Comparison of ENCODE assay signal across 1 cellular context in the genomic region with DNA sequence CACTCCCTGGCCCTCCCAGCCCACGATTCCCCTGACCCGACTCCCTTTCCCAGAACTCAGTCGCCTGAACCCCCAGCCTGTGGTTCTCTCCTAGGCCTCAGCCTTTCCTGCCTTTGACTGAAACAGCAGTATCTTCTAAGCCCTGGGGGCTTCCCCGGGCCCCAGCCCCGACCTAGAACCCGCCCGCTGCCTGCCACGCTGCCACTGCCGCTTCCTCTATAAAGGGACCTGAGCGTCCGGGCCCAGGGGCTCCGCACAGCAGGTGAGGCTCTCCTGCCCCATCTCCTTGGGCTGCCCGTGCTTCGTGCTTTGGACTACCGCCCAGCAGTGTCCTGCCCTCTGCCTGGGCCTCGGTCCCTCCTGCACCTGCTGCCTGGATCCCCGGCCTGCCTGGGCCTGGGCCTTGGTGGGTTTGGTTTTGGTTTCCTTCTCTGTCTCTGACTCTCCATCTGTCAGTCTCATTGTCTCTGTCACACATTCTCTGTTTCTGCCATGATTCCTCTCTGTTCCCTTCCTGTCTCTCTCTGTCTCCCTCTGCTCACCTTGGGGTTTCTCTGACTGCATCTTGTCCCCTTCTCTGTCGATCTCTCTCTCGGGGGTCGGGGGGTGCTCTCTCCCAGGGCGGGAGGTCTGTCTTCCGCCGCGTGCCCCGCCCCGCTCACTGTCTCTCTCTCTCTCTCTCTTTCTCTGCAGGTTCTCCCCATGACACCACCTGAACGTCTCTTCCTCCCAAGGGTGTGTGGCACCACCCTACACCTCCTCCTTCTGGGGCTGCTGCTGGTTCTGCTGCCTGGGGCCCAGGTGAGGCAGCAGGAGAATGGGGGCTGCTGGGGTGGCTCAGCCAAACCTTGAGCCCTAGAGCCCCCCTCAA.
TF ChIP-seq lines count a peak whose summit lies in the region.

LTA (plus strand) TSS at position 249 of the 871 bp plus-strand sequence; CDS start at position 703, 454 bp downstream.

TF ChIP-seq in WTC11, 78 proteins besides CTCF, POLR2A, EP300 and RAD21 (continued from another document):
- TF ChIP-seq, protein P1, sequence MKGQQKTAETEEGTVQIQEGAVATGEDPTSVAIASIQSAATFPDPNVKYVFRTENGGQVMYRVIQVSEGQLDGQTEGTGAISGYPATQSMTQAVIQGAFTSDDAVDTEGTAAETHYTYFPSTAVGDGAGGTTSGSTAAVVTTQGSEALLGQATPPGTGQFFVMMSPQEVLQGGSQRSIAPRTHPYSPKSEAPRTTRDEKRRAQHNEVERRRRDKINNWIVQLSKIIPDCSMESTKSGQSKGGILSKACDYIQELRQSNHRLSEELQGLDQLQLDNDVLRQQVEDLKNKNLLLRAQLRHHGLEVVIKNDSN (CRISPR knock-in tag; IDR thresholded peaks at IDR 0.05): no peak
- TF ChIP-seq TEAD1 (CRISPR knock-in tag; IDR thresholded peaks at IDR 0.05) (no peak), IRF2 (CRISPR knock-in tag; IDR thresholded peaks at IDR 0.05; ENCODE audit: borderline replicate concordance, low read depth) (no peak)
- TF ChIP-seq, protein P2, sequence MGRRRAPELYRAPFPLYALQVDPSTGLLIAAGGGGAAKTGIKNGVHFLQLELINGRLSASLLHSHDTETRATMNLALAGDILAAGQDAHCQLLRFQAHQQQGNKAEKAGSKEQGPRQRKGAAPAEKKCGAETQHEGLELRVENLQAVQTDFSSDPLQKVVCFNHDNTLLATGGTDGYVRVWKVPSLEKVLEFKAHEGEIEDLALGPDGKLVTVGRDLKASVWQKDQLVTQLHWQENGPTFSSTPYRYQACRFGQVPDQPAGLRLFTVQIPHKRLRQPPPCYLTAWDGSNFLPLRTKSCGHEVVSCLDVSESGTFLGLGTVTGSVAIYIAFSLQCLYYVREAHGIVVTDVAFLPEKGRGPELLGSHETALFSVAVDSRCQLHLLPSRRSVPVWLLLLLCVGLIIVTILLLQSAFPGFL (CRISPR knock-in tag; IDR thresholded peaks at IDR 0.05; ENCODE audit: borderline replicate concordance): no peak
- TF ChIP-seq, protein P3, sequence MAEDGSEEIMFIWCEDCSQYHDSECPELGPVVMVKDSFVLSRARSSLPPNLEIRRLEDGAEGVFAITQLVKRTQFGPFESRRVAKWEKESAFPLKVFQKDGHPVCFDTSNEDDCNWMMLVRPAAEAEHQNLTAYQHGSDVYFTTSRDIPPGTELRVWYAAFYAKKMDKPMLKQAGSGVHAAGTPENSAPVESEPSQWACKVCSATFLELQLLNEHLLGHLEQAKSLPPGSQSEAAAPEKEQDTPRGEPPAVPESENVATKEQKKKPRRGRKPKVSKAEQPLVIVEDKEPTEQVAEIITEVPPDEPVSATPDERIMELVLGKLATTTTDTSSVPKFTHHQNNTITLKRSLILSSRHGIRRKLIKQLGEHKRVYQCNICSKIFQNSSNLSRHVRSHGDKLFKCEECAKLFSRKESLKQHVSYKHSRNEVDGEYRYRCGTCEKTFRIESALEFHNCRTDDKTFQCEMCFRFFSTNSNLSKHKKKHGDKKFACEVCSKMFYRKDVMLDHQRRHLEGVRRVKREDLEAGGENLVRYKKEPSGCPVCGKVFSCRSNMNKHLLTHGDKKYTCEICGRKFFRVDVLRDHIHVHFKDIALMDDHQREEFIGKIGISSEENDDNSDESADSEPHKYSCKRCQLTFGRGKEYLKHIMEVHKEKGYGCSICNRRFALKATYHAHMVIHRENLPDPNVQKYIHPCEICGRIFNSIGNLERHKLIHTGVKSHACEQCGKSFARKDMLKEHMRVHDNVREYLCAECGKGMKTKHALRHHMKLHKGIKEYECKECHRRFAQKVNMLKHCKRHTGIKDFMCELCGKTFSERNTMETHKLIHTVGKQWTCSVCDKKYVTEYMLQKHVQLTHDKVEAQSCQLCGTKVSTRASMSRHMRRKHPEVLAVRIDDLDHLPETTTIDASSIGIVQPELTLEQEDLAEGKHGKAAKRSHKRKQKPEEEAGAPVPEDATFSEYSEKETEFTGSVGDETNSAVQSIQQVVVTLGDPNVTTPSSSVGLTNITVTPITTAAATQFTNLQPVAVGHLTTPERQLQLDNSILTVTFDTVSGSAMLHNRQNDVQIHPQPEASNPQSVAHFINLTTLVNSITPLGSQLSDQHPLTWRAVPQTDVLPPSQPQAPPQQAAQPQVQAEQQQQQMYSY (CRISPR knock-in tag; IDR thresholded peaks at IDR 0.05): no peak
